ENCODE assay signal across 1 cellular context in the genomic region with DNA sequence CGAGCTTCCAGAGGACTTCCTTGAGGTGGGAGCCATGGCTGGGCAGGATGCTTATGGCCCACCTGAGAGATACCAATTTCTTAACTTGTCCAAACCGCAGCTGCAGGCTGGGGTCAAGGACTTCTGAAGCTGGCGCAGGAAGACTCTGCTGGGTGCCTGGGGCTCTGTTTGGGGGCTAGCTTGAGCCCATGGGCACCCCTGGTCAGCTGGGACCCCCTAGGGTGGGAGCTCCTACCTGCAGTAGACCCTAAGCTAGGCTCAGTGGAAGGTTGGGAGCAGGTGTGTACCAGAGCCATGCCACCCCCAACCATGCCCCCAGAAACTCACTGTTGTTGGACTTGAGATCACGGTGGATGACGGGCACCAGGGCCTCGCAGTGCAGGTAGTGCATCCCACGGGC.
TF ChIP-seq lines count a peak whose summit lies in the region.

No MANE protein-coding gene starts in this region.

TF ChIP-seq in A549, 52 proteins besides CTCF, POLR2A, EP300 and RAD21 (continued from another document):
- TF ChIP-seq, protein P1, sequence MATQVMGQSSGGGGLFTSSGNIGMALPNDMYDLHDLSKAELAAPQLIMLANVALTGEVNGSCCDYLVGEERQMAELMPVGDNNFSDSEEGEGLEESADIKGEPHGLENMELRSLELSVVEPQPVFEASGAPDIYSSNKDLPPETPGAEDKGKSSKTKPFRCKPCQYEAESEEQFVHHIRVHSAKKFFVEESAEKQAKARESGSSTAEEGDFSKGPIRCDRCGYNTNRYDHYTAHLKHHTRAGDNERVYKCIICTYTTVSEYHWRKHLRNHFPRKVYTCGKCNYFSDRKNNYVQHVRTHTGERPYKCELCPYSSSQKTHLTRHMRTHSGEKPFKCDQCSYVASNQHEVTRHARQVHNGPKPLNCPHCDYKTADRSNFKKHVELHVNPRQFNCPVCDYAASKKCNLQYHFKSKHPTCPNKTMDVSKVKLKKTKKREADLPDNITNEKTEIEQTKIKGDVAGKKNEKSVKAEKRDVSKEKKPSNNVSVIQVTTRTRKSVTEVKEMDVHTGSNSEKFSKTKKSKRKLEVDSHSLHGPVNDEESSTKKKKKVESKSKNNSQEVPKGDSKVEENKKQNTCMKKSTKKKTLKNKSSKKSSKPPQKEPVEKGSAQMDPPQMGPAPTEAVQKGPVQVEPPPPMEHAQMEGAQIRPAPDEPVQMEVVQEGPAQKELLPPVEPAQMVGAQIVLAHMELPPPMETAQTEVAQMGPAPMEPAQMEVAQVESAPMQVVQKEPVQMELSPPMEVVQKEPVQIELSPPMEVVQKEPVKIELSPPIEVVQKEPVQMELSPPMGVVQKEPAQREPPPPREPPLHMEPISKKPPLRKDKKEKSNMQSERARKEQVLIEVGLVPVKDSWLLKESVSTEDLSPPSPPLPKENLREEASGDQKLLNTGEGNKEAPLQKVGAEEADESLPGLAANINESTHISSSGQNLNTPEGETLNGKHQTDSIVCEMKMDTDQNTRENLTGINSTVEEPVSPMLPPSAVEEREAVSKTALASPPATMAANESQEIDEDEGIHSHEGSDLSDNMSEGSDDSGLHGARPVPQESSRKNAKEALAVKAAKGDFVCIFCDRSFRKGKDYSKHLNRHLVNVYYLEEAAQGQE (IDR thresholded peaks at IDR 0.05) = no peak
- TF ChIP-seq RNF2 (IDR thresholded peaks at IDR 0.05; ENCODE audit: borderline replicate concordance, low read depth) (no peak), TP53 (CRISPR knock-in tag; IDR thresholded peaks at IDR 0.05) (no peak), GATA3 (IDR thresholded peaks at IDR 0.05; ENCODE audit: borderline replicate concordance) (no peak), RARB (CRISPR knock-in tag; IDR thresholded peaks at IDR 0.05) (no peak), ZC3H11A (IDR thresholded peaks at IDR 0.05) (no peak)
